Comparison of ENCODE assay signal across 1 cellular context in the genomic region with DNA sequence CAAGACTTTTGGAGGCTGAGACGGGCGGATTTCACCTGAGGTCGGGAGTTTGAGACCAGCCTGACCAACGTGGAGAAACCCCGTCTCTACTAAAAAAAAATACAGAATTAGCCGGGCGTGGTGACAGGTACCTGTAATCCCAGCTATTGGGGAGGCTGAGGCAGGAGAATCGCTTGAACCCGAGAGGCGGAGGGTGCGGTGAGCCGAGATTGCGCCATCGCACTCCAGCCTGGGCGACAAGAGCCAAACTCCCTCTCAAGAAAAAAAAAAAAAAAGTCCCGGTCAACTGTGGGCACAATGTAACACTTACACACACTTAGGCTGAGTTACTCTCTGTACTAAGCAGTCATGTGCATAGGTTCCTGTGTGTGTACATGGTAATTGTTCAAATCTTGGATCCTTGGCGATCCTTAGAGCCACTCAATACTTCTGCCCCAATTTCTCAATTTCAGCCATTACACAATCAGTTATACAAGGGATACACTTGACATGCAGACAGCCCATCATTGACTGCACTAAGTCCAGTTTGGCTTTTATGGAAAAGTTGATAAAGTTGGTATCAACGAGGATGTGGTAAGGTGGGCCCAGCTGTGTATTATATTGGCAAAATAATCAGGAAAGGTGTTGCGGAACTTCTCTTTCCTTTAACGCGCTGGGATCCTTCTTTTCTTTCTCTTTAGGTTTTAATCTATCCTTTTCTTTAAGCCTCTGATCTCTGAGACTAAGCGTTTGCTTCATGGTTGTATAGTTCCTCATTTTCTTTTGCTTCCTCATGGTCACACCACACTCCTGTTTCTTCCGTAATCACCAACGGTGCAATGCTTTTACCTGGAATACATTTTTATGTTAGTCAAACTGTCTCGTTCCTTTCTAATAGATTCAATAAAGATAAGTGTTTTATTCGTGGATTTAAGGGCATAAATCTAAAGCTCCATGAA.
TF ChIP-seq lines count a peak whose summit lies in the region.

No MANE protein-coding gene starts in this region.

TF ChIP-seq in GM12878, 131 proteins besides CTCF, POLR2A, EP300 and RAD21:
- TF ChIP-seq BHLHE40 (IDR thresholded peaks at IDR 0.05; ENCODE audit: borderline replicate concordance in 1 of 2, low read depth in 2 of 2, low read length in 1 of 2) (no peak), FOXM1 (IDR thresholded peaks at IDR 0.05; ENCODE audit: low read depth, low read length) (no peak), TCF3 (IDR thresholded peaks at IDR 0.05; ENCODE audit: borderline replicate concordance, insufficient read depth, low read depth, low read length) (no peak), NFIC (IDR thresholded peaks at IDR 0.05; ENCODE audit: low read depth, low read length) (no peak), EZH2 (IDR thresholded peaks at IDR 0.05; ENCODE audit: borderline replicate concordance, control insufficient read depth, low read depth, low read length) (no peak)
